28 cellular contexts compared by ENCODE assay signal in the genomic region with DNA sequence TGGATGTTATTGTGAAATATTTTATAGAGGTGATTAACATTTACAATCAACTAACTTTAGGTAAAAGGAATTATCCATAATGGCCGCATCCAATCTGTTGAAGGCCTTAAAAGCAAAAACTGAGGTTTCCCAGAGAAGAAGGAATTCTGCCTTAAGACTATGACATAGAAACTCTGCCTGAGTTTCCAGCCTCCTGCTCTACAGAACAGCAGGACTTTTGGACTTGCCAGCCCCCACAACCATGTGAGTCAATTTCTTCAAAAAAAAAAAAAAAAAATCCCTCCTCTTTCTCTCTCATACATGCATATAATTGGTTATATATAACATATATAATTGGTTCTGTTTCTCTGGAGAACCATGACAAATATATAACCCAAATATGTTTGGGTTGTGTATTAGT.
"Had no signal": no experiment of that assay in that cellular context is flagged by ENCODE, and none has a peak within 500 bp of the region (broad histone marks: within the 10 kb centered on the region; RNA-seq: fewer than 3 reads in every experiment).

No MANE protein-coding gene starts in this region.

- H2AFZ ChIP-seq: hepatocyte had no signal

- H3K4me3 Mint-ChIP-seq: dendritic cell treated with granulocyte-macrophage colony-stimulating factor and Interleukin-4, amounts not matched to agents 40 ng/mL and 50 ng/mL, for 4 days; effector memory CD8-positive, alpha-beta T cell; endodermal cell had no signal

- H3K27me3 Mint-ChIP-seq: dendritic cell treated with granulocyte-macrophage colony-stimulating factor and Interleukin-4, amounts not matched to agents 40 ng/mL and 50 ng/mL, for 4 days had no signal

- ATAC-seq: effector memory CD8-positive, alpha-beta T cell; esophagus mucosa; foreskin keratinocyte; gastrocnemius medialis; gastroesophageal sphincter; heart left ventricle; heart right ventricle had no signal

- H3K27ac ChIP-seq: colonic mucosa, coronary artery, epithelial cell of prostate, esophagus muscularis mucosa, esophagus squamous epithelium, foreskin keratinocyte, gastrocnemius medialis, gastroesophageal sphincter, heart left ventricle, heart right ventricle, hepatocyte had no signal

- DNase-seq: colonic mucosa; cortex of kidney; dermis blood vessel endothelial cell; effector CD4-positive, alpha-beta T cell; effector CD8-positive, alpha-beta T cell; effector memory CD4-positive, alpha-beta T cell; effector memory CD8-positive, alpha-beta T cell; endodermal cell; erythroblast; esophagus squamous epithelium; foreskin keratinocyte; foreskin melanocyte; gastrocnemius medialis; glutamatergic neuron; head of caudate nucleus; heart left ventricle; heart right ventricle had no signal

- H3K79me2 ChIP-seq: hepatocyte had no signal

- H3K4me1 ChIP-seq: colonic mucosa, esophagus muscularis mucosa, esophagus squamous epithelium, foreskin keratinocyte, gastrocnemius medialis, gastroesophageal sphincter, heart left ventricle, heart right ventricle had no signal

- H3K4me2 ChIP-seq: hepatocyte had no signal

- H3K9me3 Mint-ChIP-seq: dendritic cell treated with granulocyte-macrophage colony-stimulating factor and Interleukin-4, amounts not matched to agents 40 ng/mL and 50 ng/mL, for 4 days; effector memory CD8-positive, alpha-beta T cell had no signal

- H3K4me3 ChIP-seq: colonic mucosa, coronary artery, esophagus muscularis mucosa, esophagus squamous epithelium, gastrocnemius medialis, gastroesophageal sphincter, heart left ventricle, heart right ventricle, hepatocyte had no signal

- FAIRE-seq: colon, endometrium, endothelial cell of umbilical vein, frontal cortex had no signal

- H3K27ac Mint-ChIP-seq: dendritic cell treated with granulocyte-macrophage colony-stimulating factor and Interleukin-4, amounts not matched to agents 40 ng/mL and 50 ng/mL, for 4 days; effector memory CD8-positive, alpha-beta T cell; endodermal cell had no signal

- H3K9me3 ChIP-seq: colonic mucosa, esophagus muscularis mucosa, esophagus squamous epithelium, gastrocnemius medialis, gastroesophageal sphincter, heart left ventricle, heart right ventricle had no signal

- H3K27me3 ChIP-seq: colonic mucosa, gastrocnemius medialis, hepatocyte had no signal

- H3K36me3 ChIP-seq: colonic mucosa had no signal
